In the genomic region with DNA sequence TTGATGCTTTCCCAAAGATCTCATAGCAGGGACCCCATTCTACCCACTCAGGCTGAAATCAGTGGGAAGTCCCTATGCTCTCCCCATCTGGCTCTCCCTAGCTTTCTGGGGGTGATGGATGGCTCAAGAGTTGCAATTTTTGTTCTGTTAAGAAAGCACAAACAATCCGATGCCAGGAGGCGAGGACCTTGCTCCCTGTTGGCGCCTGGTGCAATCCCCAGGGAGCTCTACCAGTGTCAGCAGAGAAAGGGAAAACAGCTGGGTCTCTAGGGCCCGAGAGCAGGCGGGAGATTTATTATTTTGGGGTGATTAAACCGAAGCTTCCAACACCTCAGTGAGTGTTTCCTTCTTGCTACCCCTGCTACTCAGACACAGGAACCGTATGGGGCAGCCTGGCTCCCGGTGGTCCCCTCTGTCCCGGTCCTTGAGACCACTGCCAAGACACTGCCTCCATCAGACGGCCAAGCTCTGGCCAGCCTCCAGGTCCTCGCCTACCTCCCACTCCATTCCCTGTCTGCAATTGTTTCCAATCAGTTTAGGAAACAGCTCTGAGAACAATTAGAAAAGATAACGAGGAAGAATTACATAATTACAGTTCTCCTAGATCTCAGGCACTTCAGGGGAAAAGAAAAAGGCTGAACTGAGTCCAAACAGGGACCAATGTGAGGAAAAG, we compare ENCODE assay signal across 22 cellular contexts.
DNase-seq lines count a peak whose midpoint lies in the region; ATAC-seq and TF ChIP-seq lines count a peak whose summit lies in the region.
"Had no signal": no experiment of that assay in that cellular context is flagged by ENCODE, and none has a peak within 500 bp of the region (broad histone marks: within the 10 kb centered on the region; RNA-seq: fewer than 3 reads in every experiment).

No MANE protein-coding gene starts in this region.

- no peaks in the 10 kb centered on the region for H3K36me3 Mint-ChIP-seq in CD4-positive, alpha-beta T cell (ENCODE audit: low read depth)
- H3K36me3 Mint-ChIP-seq in naive thymus-derived CD8-positive, alpha-beta T cell = no peaks in the 10 kb centered on the region
- H3K36me3 Mint-ChIP-seq: activated CD4-positive, alpha-beta memory T cell treated with anti-CD3 and anti-CD28 coated beads for 36 hours; activated naive CD4-positive, alpha-beta T cell treated with anti-CD3 and anti-CD28 coated beads, Interleukin-2, amount 50 U/mL, for 24 hours; CD4-positive, CD25-positive, alpha-beta regulatory T cell; T-cell had no signal

- peak overlapping the region; percentile 37 for H3K27ac Mint-ChIP-seq in CD4-positive, alpha-beta T cell
- H3K27ac Mint-ChIP-seq in naive thymus-derived CD8-positive, alpha-beta T cell = peak overlapping the region; percentile 6 to 88 (median 57)
- H3K27ac Mint-ChIP-seq: activated CD4-positive, alpha-beta memory T cell treated with anti-CD3 and anti-CD28 coated beads for 36 hours; activated naive CD4-positive, alpha-beta T cell treated with anti-CD3 and anti-CD28 coated beads, Interleukin-2, amount 50 U/mL, for 24 hours; activated T-helper 2 cell treated with anti-CD3 and anti-CD28 coated beads, Interferon-gamma antibody, Interleukin-2, Interleukin-4, amounts not matched to agents 10 μg/mL and 5 μg/mL and 100 μg/mL, durations not matched to agents 14 hours and 24 hours and 36 hours; CD4-positive, CD25-positive, alpha-beta regulatory T cell; dendritic cell treated with granulocyte-macrophage colony-stimulating factor and Interleukin-4, amounts not matched to agents 40 ng/mL and 50 ng/mL, for 4 days had no signal

- peak overlapping the region; percentile 15; the same call in 1 of the 2 replicates for H3K4me3 ChIP-seq in BLaER1
- H3K4me3 ChIP-seq: esophagus squamous epithelium, gastrocnemius medialis, skin epidermis, upper lobe of left lung had no signal

- POLR2A ChIA-PET in CD4-positive, alpha-beta T cell (lab: Charles Lee) = interaction anchor here (1.4 kb wide), 1 partner anchor 33 kb away, joined by 5 read pairs; no protein-coding TSS in a partner anchor
- POLR2A ChIA-PET in naive thymus-derived CD8-positive, alpha-beta T cell (lab: Charles Lee) = interaction anchor here (0.6 kb wide), 1 partner anchor 107 kb away, joined by 4 read pairs; no protein-coding TSS in a partner anchor

- no peaks in the 10 kb centered on the region for H3K27me3 Mint-ChIP-seq in CD4-positive, alpha-beta T cell
- no peaks in the 10 kb centered on the region for H3K27me3 Mint-ChIP-seq in naive thymus-derived CD8-positive, alpha-beta T cell
- H3K27me3 Mint-ChIP-seq: activated CD4-positive, alpha-beta memory T cell treated with anti-CD3 and anti-CD28 coated beads for 36 hours; activated naive CD4-positive, alpha-beta T cell treated with anti-CD3 and anti-CD28 coated beads, Interleukin-2, amount 50 U/mL, for 24 hours; T-cell had no signal

- peak overlapping the region; percentile 58 for H3K9ac ChIP-seq in BLaER1
- H3K9ac ChIP-seq: KMS-11 had no signal

- H3K4me1 ChIP-seq in BLaER1 = peaks cover 88% of the 10 kb centered on the region
- H3K4me1 ChIP-seq: gastrocnemius medialis, upper lobe of left lung had no signal

- ATAC-seq in CD4-positive, alpha-beta T cell (ENCODE audit: poor library complexity) = no peak
- no peak for ATAC-seq in naive thymus-derived CD8-positive, alpha-beta T cell
- ATAC-seq in HG03139 (IDR thresholded peaks at IDR 0.05; ENCODE audit: unreplicated experiment) (no peak), HG03135 (IDR thresholded peaks at IDR 0.05; ENCODE audit: unreplicated experiment) (no peak)
- ATAC-seq: gastrocnemius medialis, left colon, T-cell had no signal

- H3K27ac ChIP-seq in BLaER1 = peak overlapping the region; percentile 66
- H3K27ac ChIP-seq in CD4-positive, alpha-beta T cell (ENCODE audit: low read depth, low read length) = no peak overlapping the region
- H3K27ac ChIP-seq: esophagus squamous epithelium, gastrocnemius medialis, KMS-11, skin epidermis, upper lobe of left lung had no signal

- CTCF ChIA-PET in CD4-positive, alpha-beta T cell (lab: Charles Lee) = no interaction called here

- H3K4me3 Mint-ChIP-seq in CD4-positive, alpha-beta T cell = no peak overlapping the region
- H3K4me3 Mint-ChIP-seq in naive thymus-derived CD8-positive, alpha-beta T cell = peak overlapping the region in 1 of 10 donors; percentile 9
- H3K4me3 Mint-ChIP-seq: activated CD4-positive, alpha-beta memory T cell treated with anti-CD3 and anti-CD28 coated beads for 36 hours; activated naive CD4-positive, alpha-beta T cell treated with anti-CD3 and anti-CD28 coated beads, Interleukin-2, amount 50 U/mL, for 24 hours; CD4-positive, CD25-positive, alpha-beta regulatory T cell; dendritic cell treated with granulocyte-macrophage colony-stimulating factor and Interleukin-4, amounts not matched to agents 40 ng/mL and 50 ng/mL, for 4 days; T-cell had no signal

- no peak for DNase-seq in CD4-positive, alpha-beta T cell
- DNase-seq in dermis blood vessel endothelial cell (peak; percentile 52), GOT3 (lab: John Stamatoyannopoulos, UW) (no peak)
- no peak for DNase-seq in naive thymus-derived CD8-positive, alpha-beta T cell
- DNase-seq: activated CD4-positive, alpha-beta memory T cell treated with anti-CD3 and anti-CD28 coated beads for 36 hours; caudate nucleus; CD4-positive, CD25-positive, alpha-beta regulatory T cell; esophagus squamous epithelium; gastrocnemius medialis; left colon; NCI-H2227 treated with DMSO at 0.1 percent for 48 hours; NCI-H748 treated with DMSO at 0.1 percent for 48 hours; T-cell; upper lobe of left lung had no signal

- H4K20me1 ChIP-seq in BLaER1 = no peaks in the 10 kb centered on the region

- no peaks in the 10 kb centered on the region for H3K27me3 ChIP-seq in BLaER1
- H3K27me3 ChIP-seq in CD4-positive, alpha-beta T cell (ENCODE audit: control insufficient read depth, insufficient read depth, low read length) = no peaks in the 10 kb centered on the region
- H3K27me3 ChIP-seq: esophagus squamous epithelium, gastrocnemius medialis, upper lobe of left lung had no signal

- no peaks in the 10 kb centered on the region for H3K36me3 ChIP-seq in BLaER1
- H3K36me3 ChIP-seq: esophagus squamous epithelium, gastrocnemius medialis, upper lobe of left lung had no signal

- intact Hi-C loops in CD4-positive, alpha-beta T cell (cut with DNase I, micrococcal nuclease) = loop anchor here in 1 of 2 experiments (5.0 kb wide), 1 partner anchor 54 kb away; no protein-coding TSS in a partner anchor

- no peaks in the 10 kb centered on the region for H3K9me3 ChIP-seq in BLaER1
- no peaks in the 10 kb centered on the region for H3K9me3 ChIP-seq in CD4-positive, alpha-beta T cell (ENCODE audit: control insufficient read depth, low read length)
- H3K9me3 ChIP-seq: esophagus squamous epithelium, gastrocnemius medialis, upper lobe of left lung had no signal

- H3K4me2 ChIP-seq in BLaER1 = peak overlapping the region; percentile 79
- H3K4me2 ChIP-seq: KMS-11 had no signal

- TF ChIP-seq CTCF in CD4-positive, alpha-beta T cell (IDR thresholded peaks at IDR 0.05) = no peak

- H3K9me3 Mint-ChIP-seq in CD4-positive, alpha-beta T cell = peaks cover 4% of the 10 kb centered on the region
- H3K9me3 Mint-ChIP-seq in naive thymus-derived CD8-positive, alpha-beta T cell = no peaks in the 10 kb centered on the region
- H3K9me3 Mint-ChIP-seq: activated CD4-positive, alpha-beta memory T cell treated with anti-CD3 and anti-CD28 coated beads for 36 hours; activated naive CD4-positive, alpha-beta T cell treated with anti-CD3 and anti-CD28 coated beads, Interleukin-2, amount 50 U/mL, for 24 hours; activated T-helper 2 cell treated with anti-CD3 and anti-CD28 coated beads, Interferon-gamma antibody, Interleukin-2, Interleukin-4, amounts not matched to agents 10 μg/mL and 5 μg/mL and 100 μg/mL, durations not matched to agents 14 hours and 24 hours and 36 hours; CD4-positive, CD25-positive, alpha-beta regulatory T cell; dendritic cell treated with granulocyte-macrophage colony-stimulating factor and Interleukin-4, amounts not matched to agents 40 ng/mL and 50 ng/mL, for 4 days; T-cell had no signal

- peaks cover 54% of the 10 kb centered on the region for H3K4me1 Mint-ChIP-seq in CD4-positive, alpha-beta T cell (ENCODE audit: low read depth)
- H3K4me1 Mint-ChIP-seq in naive thymus-derived CD8-positive, alpha-beta T cell = peaks cover 41 to 70% (median 63%) of the 10 kb centered on the region in 4 donors
